ENCODE assay signal across 8 cellular contexts in the genomic region with DNA sequence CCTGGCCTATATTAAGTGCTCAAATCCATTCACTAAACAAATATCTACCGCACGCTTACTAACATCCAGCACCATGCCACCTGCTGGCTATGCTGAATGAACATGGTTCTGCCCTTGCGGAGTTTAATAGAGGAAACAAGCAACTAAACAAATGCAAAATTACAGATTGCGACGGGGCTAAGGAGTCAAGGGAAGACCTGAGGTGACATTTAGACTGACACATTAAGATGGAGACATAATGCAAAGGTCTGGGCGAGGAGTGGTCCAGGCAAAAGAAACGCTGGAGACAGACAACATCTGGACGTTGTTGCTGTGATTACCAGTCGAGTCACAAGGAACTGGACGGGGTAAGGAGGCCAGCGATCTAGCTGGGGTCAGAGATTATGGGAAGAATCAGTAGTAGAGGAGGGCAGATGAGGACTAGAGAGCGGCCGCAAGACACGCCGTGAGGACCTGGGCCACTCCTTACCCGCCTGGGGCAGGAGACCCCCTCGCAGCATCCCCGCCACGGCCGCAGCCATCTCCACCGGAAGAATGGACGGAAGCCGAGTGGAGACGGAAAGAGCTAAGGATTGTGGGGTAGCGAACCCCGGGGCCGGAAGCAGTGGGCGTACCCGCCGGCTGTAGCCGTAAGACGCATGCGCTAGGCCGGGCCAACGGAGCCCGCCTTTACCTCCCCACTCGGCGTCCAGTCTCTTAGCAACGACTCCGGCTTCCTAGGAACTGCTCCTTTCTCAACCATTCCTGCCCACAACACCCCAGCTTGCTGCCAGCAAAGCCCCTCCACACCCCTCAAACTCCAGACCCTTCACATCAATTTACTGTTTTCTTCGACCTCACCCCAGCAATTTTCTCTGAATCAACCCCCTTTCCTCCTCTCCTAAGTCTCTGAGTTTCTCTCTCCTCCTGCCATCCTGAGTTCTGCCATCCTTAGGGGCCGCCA. TPM values are rescaled to one million over a fixed set of nuclear protein-coding genes. Genes with fewer than 3 reads are reported as not detected.
A peak's percentile ranks its signal among the peaks of the same experiment; 100 is the strongest.
DNase-seq lines count a peak whose midpoint lies in the region; ATAC-seq and TF ChIP-seq lines count a peak whose summit lies in the region.

A gene with protein sequence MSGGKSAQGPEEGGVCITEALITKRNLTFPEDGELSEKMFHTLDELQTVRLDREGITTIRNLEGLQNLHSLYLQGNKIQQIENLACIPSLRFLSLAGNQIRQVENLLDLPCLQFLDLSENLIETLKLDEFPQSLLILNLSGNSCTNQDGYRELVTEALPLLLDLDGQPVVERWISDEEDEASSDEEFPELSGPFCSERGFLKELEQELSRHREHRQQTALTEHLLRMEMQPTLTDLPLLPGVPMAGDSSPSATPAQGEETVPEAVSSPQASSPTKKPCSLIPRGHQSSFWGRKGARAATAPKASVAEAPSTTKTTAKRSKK (plus strand): TSS at position 680 of the 943 bp plus-strand sequence. CDS start 320 bp downstream, outside the sequence.
A gene (minus strand): TSS at position 551 of the 943 bp plus-strand sequence. CDS start 30 bp downstream, at position 521.

- POLR2A ChIA-PET in WTC11 (lab: Charles Lee): interaction anchor here (0.9 to 1.2 kb wide), 3 partner anchors 15 to 140 kb away, joined by 3 to 5 read pairs (median 4); a partner anchor contains a TSS

- H3K4me1 Mint-ChIP-seq in WTC11: peaks cover 12% of the 10 kb centered on the region

- no peaks in the 10 kb centered on the region for H3K27me3 Mint-ChIP-seq in WTC11 (ENCODE audit: low read depth)

- peaks cover 17% of the 10 kb centered on the region for H3K36me3 Mint-ChIP-seq in WTC11

- peak within 1 kb of the TSS; percentile 60 for H3K27ac ChIP-seq in caudate nucleus (ENCODE audit: low read depth, low read length)

- DNase-seq in AG09319 (ENCODE audit: extremely low read depth, low read depth): peak; percentile 82
- peak; percentile 97 for DNase-seq in NCI-H2227 treated with DMSO at 0.1 percent for 48 hours (lab: John Stamatoyannopoulos, UW)
- peak; percentile 93 for DNase-seq in WTC11 (ENCODE audit: low spot score)
- DNase-seq in caudate nucleus (lab: John Stamatoyannopoulos, UW): peak; percentile 24 to 94 (median 87)
- peak; percentile 92 for DNase-seq in iris pigment epithelial cell (ENCODE audit: low read depth)
- DNase-seq in stimulated activated CD4-positive, alpha-beta T cell treated with anti-CD3 and anti-CD28 coated beads, Interleukin-12 subunit alpha, Interleukin-12 subunit beta, amount 100 ng/mL, for 24 hours (ENCODE audit: low read depth in 2 of 2): peak; percentile 87 to 94

- TF ChIP-seq CTCF in AG09319 (IDR thresholded peaks at IDR 0.05; ENCODE audit: low read depth, low read length): peak; percentile 38
- TF ChIP-seq CTCF in WTC11 (IDR thresholded peaks at IDR 0.05): no peak

- CTCF ChIA-PET in WTC11 (lab: Charles Lee): interaction anchor here (0.6 to 2.0 kb wide), 19 partner anchors 9 to 181 kb away, joined by 3 to 32 read pairs (median 4); a partner anchor contains a TSS

- H3K27ac Mint-ChIP-seq in WTC11: peak within 1 kb of the TSS; percentile 93

- H3K9me3 Mint-ChIP-seq in WTC11: no peaks in the 10 kb centered on the region

- ATAC-seq in GM18909 (IDR thresholded peaks at IDR 0.05; ENCODE audit: poor library complexity, unreplicated experiment) (peak; percentile 83), HG03175 (IDR thresholded peaks at IDR 0.05; ENCODE audit: unreplicated experiment) (peak; percentile 76), WTC11 (peak; percentile 98)

- peak within 1 kb of the TSS; percentile 98 for H3K4me3 Mint-ChIP-seq in WTC11

TF ChIP-seq in WTC11, 78 proteins besides CTCF, POLR2A, EP300 and RAD21 (continues in another document):
- TF ChIP-seq, protein P1, sequence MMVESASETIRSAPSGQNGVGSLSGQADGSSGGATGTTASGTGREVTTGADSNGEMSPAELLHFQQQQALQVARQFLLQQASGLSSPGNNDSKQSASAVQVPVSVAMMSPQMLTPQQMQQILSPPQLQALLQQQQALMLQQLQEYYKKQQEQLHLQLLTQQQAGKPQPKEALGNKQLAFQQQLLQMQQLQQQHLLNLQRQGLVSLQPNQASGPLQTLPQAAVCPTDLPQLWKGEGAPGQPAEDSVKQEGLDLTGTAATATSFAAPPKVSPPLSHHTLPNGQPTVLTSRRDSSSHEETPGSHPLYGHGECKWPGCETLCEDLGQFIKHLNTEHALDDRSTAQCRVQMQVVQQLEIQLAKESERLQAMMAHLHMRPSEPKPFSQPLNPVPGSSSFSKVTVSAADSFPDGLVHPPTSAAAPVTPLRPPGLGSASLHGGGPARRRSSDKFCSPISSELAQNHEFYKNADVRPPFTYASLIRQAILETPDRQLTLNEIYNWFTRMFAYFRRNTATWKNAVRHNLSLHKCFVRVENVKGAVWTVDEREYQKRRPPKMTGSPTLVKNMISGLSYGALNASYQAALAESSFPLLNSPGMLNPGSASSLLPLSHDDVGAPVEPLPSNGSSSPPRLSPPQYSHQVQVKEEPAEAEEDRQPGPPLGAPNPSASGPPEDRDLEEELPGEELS (CRISPR knock-in tag; IDR thresholded peaks at IDR 0.05): peak; percentile 14; the same call in 1 of the 2 replicates
- TF ChIP-seq, protein P2, sequence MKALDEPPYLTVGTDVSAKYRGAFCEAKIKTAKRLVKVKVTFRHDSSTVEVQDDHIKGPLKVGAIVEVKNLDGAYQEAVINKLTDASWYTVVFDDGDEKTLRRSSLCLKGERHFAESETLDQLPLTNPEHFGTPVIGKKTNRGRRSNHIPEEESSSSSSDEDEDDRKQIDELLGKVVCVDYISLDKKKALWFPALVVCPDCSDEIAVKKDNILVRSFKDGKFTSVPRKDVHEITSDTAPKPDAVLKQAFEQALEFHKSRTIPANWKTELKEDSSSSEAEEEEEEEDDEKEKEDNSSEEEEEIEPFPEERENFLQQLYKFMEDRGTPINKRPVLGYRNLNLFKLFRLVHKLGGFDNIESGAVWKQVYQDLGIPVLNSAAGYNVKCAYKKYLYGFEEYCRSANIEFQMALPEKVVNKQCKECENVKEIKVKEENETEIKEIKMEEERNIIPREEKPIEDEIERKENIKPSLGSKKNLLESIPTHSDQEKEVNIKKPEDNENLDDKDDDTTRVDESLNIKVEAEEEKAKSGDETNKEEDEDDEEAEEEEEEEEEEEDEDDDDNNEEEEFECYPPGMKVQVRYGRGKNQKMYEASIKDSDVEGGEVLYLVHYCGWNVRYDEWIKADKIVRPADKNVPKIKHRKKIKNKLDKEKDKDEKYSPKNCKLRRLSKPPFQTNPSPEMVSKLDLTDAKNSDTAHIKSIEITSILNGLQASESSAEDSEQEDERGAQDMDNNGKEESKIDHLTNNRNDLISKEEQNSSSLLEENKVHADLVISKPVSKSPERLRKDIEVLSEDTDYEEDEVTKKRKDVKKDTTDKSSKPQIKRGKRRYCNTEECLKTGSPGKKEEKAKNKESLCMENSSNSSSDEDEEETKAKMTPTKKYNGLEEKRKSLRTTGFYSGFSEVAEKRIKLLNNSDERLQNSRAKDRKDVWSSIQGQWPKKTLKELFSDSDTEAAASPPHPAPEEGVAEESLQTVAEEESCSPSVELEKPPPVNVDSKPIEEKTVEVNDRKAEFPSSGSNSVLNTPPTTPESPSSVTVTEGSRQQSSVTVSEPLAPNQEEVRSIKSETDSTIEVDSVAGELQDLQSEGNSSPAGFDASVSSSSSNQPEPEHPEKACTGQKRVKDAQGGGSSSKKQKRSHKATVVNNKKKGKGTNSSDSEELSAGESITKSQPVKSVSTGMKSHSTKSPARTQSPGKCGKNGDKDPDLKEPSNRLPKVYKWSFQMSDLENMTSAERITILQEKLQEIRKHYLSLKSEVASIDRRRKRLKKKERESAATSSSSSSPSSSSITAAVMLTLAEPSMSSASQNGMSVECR (CRISPR knock-in tag; IDR thresholded peaks at IDR 0.05; ENCODE audit: borderline replicate concordance): peak; percentile 46; the same call in 1 of the 2 replicates
- TF ChIP-seq, protein P3, sequence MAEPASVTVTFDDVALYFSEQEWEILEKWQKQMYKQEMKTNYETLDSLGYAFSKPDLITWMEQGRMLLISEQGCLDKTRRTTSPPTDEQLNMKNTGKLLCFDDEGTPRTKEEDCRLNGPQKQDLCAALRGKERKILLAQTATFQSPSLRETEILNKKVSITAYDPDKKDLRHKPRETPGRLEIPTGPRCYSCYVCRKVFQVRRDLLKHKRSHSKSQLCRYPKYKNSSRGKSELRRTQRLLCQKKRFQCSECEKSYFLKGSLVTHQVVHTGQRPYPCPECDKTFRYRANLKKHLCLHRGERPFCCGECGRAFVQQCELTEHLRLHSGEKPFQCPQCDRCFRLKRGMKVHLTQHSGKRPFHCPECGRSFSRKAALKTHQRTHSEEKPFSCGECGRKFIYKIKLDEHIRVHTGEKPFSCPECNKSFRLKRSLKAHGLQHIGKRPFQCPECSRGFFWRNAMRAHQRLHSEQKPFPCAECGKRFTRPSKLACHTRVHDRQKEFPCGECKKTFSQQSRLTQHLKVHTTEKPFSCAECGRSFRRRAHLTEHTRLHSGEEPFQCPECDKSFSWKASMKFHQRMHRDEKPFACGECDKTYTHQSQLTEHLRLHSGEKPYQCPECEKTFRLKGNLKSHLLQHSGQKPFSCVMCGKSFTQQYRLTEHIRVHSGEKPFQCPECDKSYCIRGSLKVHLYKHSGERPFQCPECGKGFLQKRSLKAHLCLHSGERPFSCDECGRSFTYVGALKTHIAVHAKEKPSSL (CRISPR knock-in tag; conservative IDR thresholded peaks at IDR 0.05): no peak
- TF ChIP-seq, protein P4, sequence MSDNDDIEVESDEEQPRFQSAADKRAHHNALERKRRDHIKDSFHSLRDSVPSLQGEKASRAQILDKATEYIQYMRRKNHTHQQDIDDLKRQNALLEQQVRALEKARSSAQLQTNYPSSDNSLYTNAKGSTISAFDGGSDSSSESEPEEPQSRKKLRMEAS (CRISPR knock-in tag; IDR thresholded peaks at IDR 0.05): peak; percentile 43; the same call in 1 of the 2 replicates
- TF ChIP-seq CREM (CRISPR knock-in tag; IDR thresholded peaks at IDR 0.05): 0 out of 2 replicates have a peak, but pooled peaks have one; percentile 8
- no peak for TF ChIP-seq PRRX2 (CRISPR knock-in tag; IDR thresholded peaks at IDR 0.05)
- TF ChIP-seq, protein P5, sequence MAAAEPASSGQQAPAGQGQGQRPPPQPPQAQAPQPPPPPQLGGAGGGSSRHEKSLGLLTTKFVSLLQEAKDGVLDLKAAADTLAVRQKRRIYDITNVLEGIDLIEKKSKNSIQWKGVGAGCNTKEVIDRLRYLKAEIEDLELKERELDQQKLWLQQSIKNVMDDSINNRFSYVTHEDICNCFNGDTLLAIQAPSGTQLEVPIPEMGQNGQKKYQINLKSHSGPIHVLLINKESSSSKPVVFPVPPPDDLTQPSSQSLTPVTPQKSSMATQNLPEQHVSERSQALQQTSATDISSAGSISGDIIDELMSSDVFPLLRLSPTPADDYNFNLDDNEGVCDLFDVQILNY (CRISPR knock-in tag; IDR thresholded peaks at IDR 0.05): no peak
- TF ChIP-seq NFE2L1 (CRISPR knock-in tag; IDR thresholded peaks at IDR 0.05): 0 out of 2 replicates have a peak, but pooled peaks have one; percentile 48
- no peak for TF ChIP-seq TEAD4 (CRISPR knock-in tag; IDR thresholded peaks at IDR 0.05)

RNA-seq across cellular contexts. Expression of the first gene that starts in this region (rescaled TPM):
- total RNA-seq in WTC11 (2021): 0.09 to 0.39 TPM (median 0.30 TPM) in 3 replicates

RNA-seq across cellular contexts. Expression of the second gene that starts in this region (rescaled TPM):
- total RNA-seq in WTC11 (2021): 80.1 to 87.0 TPM (median 85.3 TPM) in 3 replicates

Comparison
In these comparisons a context has a peak if more than half of its experiments do, and no peak if none do; other contexts are left out.
1. Peak in every context shown above with its lines: DNase-seq, ATAC-seq and H3K27ac ChIP-seq.